Comparison of ENCODE assay signal across 20 cellular contexts in genomic region chr5:134975078-134975715, GRCh38. TPM values are rescaled to one million over a fixed set of nuclear protein-coding genes. Genes with fewer than 3 reads are reported as not detected.
DNase-seq lines count a peak whose midpoint lies in the region; ATAC-seq and TF ChIP-seq lines count a peak whose summit lies in the region.
"Had no signal": no experiment of that assay in that cellular context is flagged by ENCODE, and none has a peak within 500 bp of the region (broad histone marks: within the 10 kb centered on the region; RNA-seq: fewer than 3 reads in every experiment).

No MANE protein-coding gene starts in this region.

- no peak for TF ChIP-seq POLR2A in adrenal gland (IDR thresholded peaks at IDR 0.05)

- CTCF ChIA-PET in CD4-positive, alpha-beta T cell (lab: Charles Lee), result no interaction called here

- H3K27ac Mint-ChIP-seq in CD4-positive, alpha-beta T cell, result no peak overlapping the region

- ATAC-seq in HG02981 (IDR thresholded peaks at IDR 0.05; ENCODE audit: unreplicated experiment), result peak; percentile 77
- no peak for ATAC-seq in CD4-positive, alpha-beta T cell (ENCODE audit: poor library complexity)
- no peak for ATAC-seq in GM21367 (IDR thresholded peaks at IDR 0.05; ENCODE audit: unreplicated experiment)
- ATAC-seq: esophagus mucosa, left lobe of liver, mucosa of descending colon had no signal

- no peak overlapping the region for H3K4me3 ChIP-seq in AG10803 (ENCODE audit: low read length)
- H3K4me3 ChIP-seq in adrenal gland, result no peak overlapping the region
- H3K4me3 ChIP-seq: mucosa of descending colon had no signal

- peaks cover 12% of the 10 kb centered on the region for H3K9me3 Mint-ChIP-seq in CD4-positive, alpha-beta T cell

- peaks cover 0 to 10% of the 10 kb centered on the region in 2 donors for H3K4me1 ChIP-seq in adrenal gland (replicated peaks in 1 of 2)

- intact Hi-C loops in adrenal gland (cut with DNase I), result no loop called here
- intact Hi-C loops in CD4-positive, alpha-beta T cell (cut with DNase I, micrococcal nuclease), result no loop called here

- peaks cover 50% of the 10 kb centered on the region for H3K36me3 Mint-ChIP-seq in CD4-positive, alpha-beta T cell (ENCODE audit: low read depth)

- WGBS in adrenal gland, 4 donors, result 24 to 41% (median 29%) methylated on average over 2 of the region's 2 CpGs

- H3K4me3 Mint-ChIP-seq in CD4-positive, alpha-beta T cell, result no peak overlapping the region

- H3K27me3 ChIP-seq in adrenal gland, result no peaks in the 10 kb centered on the region
- no peaks in the 10 kb centered on the region for H3K27me3 ChIP-seq in CD4-positive, alpha-beta T cell (ENCODE audit: control insufficient read depth, insufficient read depth, low read length)

- H3K9me3 ChIP-seq in adrenal gland (replicated peaks in 1 of 3), result no peaks in the 10 kb centered on the region
- H3K9me3 ChIP-seq in CD4-positive, alpha-beta T cell (ENCODE audit: control insufficient read depth, low read length), result peaks cover 13% of the 10 kb centered on the region

- TF ChIP-seq CTCF in AG10803 (conservative IDR thresholded peaks at IDR 0.05; ENCODE audit: low read length) (no peak), adrenal gland (IDR thresholded peaks at IDR 0.05) (no peak), GM10266 (IDR thresholded peaks at IDR 0.05; ENCODE audit: control insufficient read depth, insufficient read depth, low read depth, missing control alignments) (no peak)
- no peak for TF ChIP-seq CTCF in CD4-positive, alpha-beta T cell (IDR thresholded peaks at IDR 0.05)

- peak; percentile 6 for DNase-seq in AG10803 (ENCODE audit: low read depth)
- peak in 6 of 7 donors; percentile 51 to 70 (median 60) for DNase-seq in adrenal gland
- DNase-seq in fibroblast of the conjunctiva (ENCODE audit: low read depth), result peak; percentile 1
- DNase-seq in CD4-positive, alpha-beta T cell, result no peak
- DNase-seq in GM10266 (ENCODE audit: extremely low spot score), result no peak
- no peak for DNase-seq in AML-193 (lab: John Stamatoyannopoulos, UW)
- DNase-seq: activated CD4-positive, alpha-beta T cell treated with anti-CD3 and anti-CD28 coated beads for 4 hours; C1 segment of cervical spinal cord; central memory CD4-positive, alpha-beta T cell; DMS153; mucosa of descending colon; NCI-H1092; NCI-H2081 treated with DMSO at 0.1 percent for 48 hours; Right ventricle myocardium superior; SW 1271 had no signal

- POLR2A ChIA-PET in CD4-positive, alpha-beta T cell (lab: Charles Lee), result no interaction called here

- H3K4me1 Mint-ChIP-seq in CD4-positive, alpha-beta T cell (ENCODE audit: low read depth), result no peaks in the 10 kb centered on the region

- H3K27ac ChIP-seq in adrenal gland, result no peak overlapping the region
- H3K27ac ChIP-seq in CD4-positive, alpha-beta T cell (ENCODE audit: low read depth, low read length), result no peak overlapping the region

- no peaks in the 10 kb centered on the region for H3K27me3 Mint-ChIP-seq in CD4-positive, alpha-beta T cell

- H3K36me3 ChIP-seq in adrenal gland (replicated peaks in 1 of 2), result no peaks in the 10 kb centered on the region

RNA-seq across cellular contexts. Expression of gene CATSPER3, which starts 7.5 kb away (rescaled TPM):
- 1 to 10 TPM in 2 of 8 donors, under 1 TPM in 4, not detected in 2; 0.28 to 1.5 (median 0.69) TPM for total RNA-seq in adrenal gland
- polyA plus RNA-seq in adrenal gland, result 1 to 10 TPM in 2 of 3 donors, under 1 TPM in 1; 0.71 to 2.7 (median 1.4) TPM
- under 1 TPM in 1 of 2 experiments, not detected in 1; 0.56 TPM for total RNA-seq in CD4-positive, alpha-beta T cell
- total RNA-seq: pulmonary artery endothelial cell had no signal

RNA-seq across cellular contexts. Expression of gene PITX1, which starts 58.8 kb away (rescaled TPM):
- 1 to 10 TPM in 5 of 8 donors, under 1 TPM in 3; 0.53 to 6.7 (median 2.3) TPM for total RNA-seq in adrenal gland
- under 1 TPM; 0.18 to 0.40 (median 0.37) TPM for polyA plus RNA-seq in adrenal gland
- not detected for total RNA-seq in CD4-positive, alpha-beta T cell
- total RNA-seq: Right ventricle myocardium superior had no signal

Comparison
In these comparisons a context has a peak if more than half of its experiments do, and no peak if none do; other contexts are left out.
1. DNase-seq: peak in AG10803 (single experiment), adrenal gland (6 of 7) and fibroblast of the conjunctiva (single experiment); none in CD4-positive, alpha-beta T cell (0 of 10), GM10266 (single experiment) and AML-193 (0 of 2).